Comparison of ENCODE assay signal across 8 cellular contexts in genomic region chr1:26168410-26169167, GRCh38. TPM values are rescaled to one million over a fixed set of nuclear protein-coding genes. Genes with fewer than 3 reads are reported as not detected.
A peak's percentile ranks its signal among the peaks of the same experiment; 100 is the strongest.
DNase-seq lines count a peak whose midpoint lies in the region; ATAC-seq and TF ChIP-seq lines count a peak whose summit lies in the region.

C1orf232 (minus strand) TSS chr1:26168963; CDS start chr1:26168499, 464 bp downstream.

- no peak for TF ChIP-seq CTCF in mammary epithelial cell (conservative IDR thresholded peaks at IDR 0.05 in 1 of 2, IDR thresholded peaks at IDR 0.05 in 1 of 2; ENCODE audit: extremely low read depth in 1 of 2, insufficient read depth in 1 of 2, low read depth in 1 of 2, low read length in 2 of 2)

- TF ChIP-seq POLR2A in erythroblast (IDR thresholded peaks at IDR 0.05; ENCODE audit: low read length) = no peak

- H3K4me2 ChIP-seq in mammary epithelial cell (ENCODE audit: insufficient read depth, low read depth, low read length) = peak within 1 kb of the TSS; percentile 86

- peaks cover 3% of the 10 kb centered on the region for H3K36me3 ChIP-seq in mammary epithelial cell (ENCODE audit: insufficient read depth, low read length)

- intact Hi-C loops in mammary epithelial cell (cut with micrococcal nuclease) = loop anchor here (1.0 kb wide), 3 partner anchors 66 to 223 kb away; partner anchors contain the start of gene CEP85

- peak within 1 kb of the TSS; percentile 73 to 84 (median 76) for H3K4me3 ChIP-seq in mammary epithelial cell (replicated peaks in 1 of 3; ENCODE audit: insufficient read depth in 1 of 3, low read depth in 2 of 3, low read length in 3 of 3)

- H3K79me2 ChIP-seq in mammary epithelial cell (ENCODE audit: insufficient read depth, low read length) = peaks cover 22% of the 10 kb centered on the region

- H3K9me3 ChIP-seq in mammary epithelial cell (replicated peaks; ENCODE audit: insufficient read depth, low read length) = no peaks in the 10 kb centered on the region

- ATAC-seq in HG02938 (IDR thresholded peaks at IDR 0.05; ENCODE audit: unreplicated experiment) = no peak

- peak within 1 kb of the TSS; percentile 89 for H2AFZ ChIP-seq in mammary epithelial cell (ENCODE audit: low read depth, low read length)

- no peaks in the 10 kb centered on the region for H4K20me1 ChIP-seq in mammary epithelial cell (ENCODE audit: insufficient read depth, low read length)

- H3K4me1 ChIP-seq in mammary epithelial cell (ENCODE audit: insufficient read depth, low read length) = peaks cover 16% of the 10 kb centered on the region

- peak within 1 kb of the TSS; percentile 87 for H3K9ac ChIP-seq in mammary epithelial cell (ENCODE audit: insufficient read depth, low read length)

- in situ Hi-C loops in mammary epithelial cell (cut with MboI; ENCODE audit: low sequenced_read_pairs in 2 of 2) = loop anchor here in 1 of 2 donors (25.0 kb wide), 2 partner anchors 131 to 219 kb away; partner anchors contain the start of gene SLC30A2

- no TSS peak for BruUV-seq in mammary epithelial cell (replicated peaks; lab: Mats Ljungman, UMichigan)

- DNase-seq in DMS79 (lab: John Stamatoyannopoulos, UW) (peak; percentile 82), NCI-H1930 (lab: John Stamatoyannopoulos, UW) (peak; percentile 52 to 62), mammary epithelial cell (no peak), midbrain (lab: John Stamatoyannopoulos, UW) (peak; percentile 2), hippocampal formation (lab: John Stamatoyannopoulos, UW) (no peak), erythroblast (lab: John Stamatoyannopoulos, UW) (no peak), activated gamma-delta T cell treated with Interleukin-2 at 50 U/mL for 16 hours (no peak)

- CTCF ChIA-PET in mammary epithelial cell (lab: Charles Lee; ENCODE audit: low non-redundant PET) = no interaction called here

- dilution Hi-C loops in mammary epithelial cell (cut with HindIII; ENCODE audit: low sequenced_read_pairs) = loop anchor here (5.0 kb wide), 1 partner anchor 59 kb away; no protein-coding TSS in a partner anchor

- H3K27me3 ChIP-seq in mammary epithelial cell (ENCODE audit: insufficient read depth, low read length) = no peaks in the 10 kb centered on the region

- WGBS in mammary epithelial cell (ENCODE audit: low coverage, missing lambda C conversion rate) = 67% methylated on average over 5 of the region's 5 CpGs

- peak within 1 kb of the TSS; percentile 75 for H3K27ac ChIP-seq in mammary epithelial cell (ENCODE audit: insufficient read depth, low read depth, low read length)

RNA-seq across cellular contexts. Expression of gene C1orf232, which starts in this region (rescaled TPM):
- total RNA-seq in mammary epithelial cell = not detected
- polyA plus RNA-seq in mammary epithelial cell = not detected
- not detected for polyA minus RNA-seq in mammary epithelial cell

Comparison
In these comparisons a context has a peak if more than half of its experiments do, and no peak if none do; other contexts are left out.
1. DNase-seq: peak in DMS79 (single experiment), NCI-H1930 (2 of 2) and midbrain (single experiment); none in mammary epithelial cell (single experiment), hippocampal formation (0 of 2), erythroblast (0 of 2) and activated gamma-delta T cell treated with Interleukin-2 at 50 U/mL for 16 hours (single experiment).